ENCODE assay signal across 2 cellular contexts in the genomic region with DNA sequence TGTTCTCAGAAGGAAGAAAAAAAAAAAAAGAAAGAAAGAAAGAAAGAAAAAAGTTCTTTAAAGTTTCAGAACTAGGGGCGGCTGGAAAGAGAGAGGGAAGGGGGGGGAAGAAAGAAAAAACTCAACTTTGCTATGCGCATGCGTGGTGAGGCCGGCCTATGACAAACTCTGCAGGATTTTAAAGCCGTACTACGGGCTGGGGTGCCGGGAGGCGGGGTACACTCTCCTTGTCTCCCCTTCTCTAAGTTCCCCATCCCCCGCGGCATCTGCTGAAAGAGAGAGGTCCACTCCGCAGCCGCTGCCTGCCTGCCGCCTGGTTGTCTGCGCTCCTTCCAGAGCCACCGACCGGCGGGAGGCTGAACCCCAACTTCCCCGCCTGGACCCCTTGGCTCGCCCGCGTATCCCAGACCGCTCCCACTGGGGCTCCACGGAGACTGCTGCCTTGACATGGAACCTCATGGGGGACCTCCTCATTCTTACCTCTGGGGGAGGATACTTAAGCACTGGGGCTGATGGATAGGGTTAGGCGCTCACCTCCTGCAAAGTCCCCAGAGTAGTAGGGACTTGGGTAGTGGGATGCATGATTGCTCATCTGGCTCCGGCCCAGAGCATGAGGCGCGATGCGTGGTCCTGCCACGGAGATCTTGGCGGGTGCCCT.
A peak's percentile ranks its signal among the peaks of the same experiment; 100 is the strongest.
TF ChIP-seq lines count a peak whose summit lies in the region.

No MANE protein-coding gene starts in this region.

TF ChIP-seq in GM23338, 12 proteins besides CTCF, POLR2A, EP300 and RAD21:
- TF ChIP-seq, protein P1, sequence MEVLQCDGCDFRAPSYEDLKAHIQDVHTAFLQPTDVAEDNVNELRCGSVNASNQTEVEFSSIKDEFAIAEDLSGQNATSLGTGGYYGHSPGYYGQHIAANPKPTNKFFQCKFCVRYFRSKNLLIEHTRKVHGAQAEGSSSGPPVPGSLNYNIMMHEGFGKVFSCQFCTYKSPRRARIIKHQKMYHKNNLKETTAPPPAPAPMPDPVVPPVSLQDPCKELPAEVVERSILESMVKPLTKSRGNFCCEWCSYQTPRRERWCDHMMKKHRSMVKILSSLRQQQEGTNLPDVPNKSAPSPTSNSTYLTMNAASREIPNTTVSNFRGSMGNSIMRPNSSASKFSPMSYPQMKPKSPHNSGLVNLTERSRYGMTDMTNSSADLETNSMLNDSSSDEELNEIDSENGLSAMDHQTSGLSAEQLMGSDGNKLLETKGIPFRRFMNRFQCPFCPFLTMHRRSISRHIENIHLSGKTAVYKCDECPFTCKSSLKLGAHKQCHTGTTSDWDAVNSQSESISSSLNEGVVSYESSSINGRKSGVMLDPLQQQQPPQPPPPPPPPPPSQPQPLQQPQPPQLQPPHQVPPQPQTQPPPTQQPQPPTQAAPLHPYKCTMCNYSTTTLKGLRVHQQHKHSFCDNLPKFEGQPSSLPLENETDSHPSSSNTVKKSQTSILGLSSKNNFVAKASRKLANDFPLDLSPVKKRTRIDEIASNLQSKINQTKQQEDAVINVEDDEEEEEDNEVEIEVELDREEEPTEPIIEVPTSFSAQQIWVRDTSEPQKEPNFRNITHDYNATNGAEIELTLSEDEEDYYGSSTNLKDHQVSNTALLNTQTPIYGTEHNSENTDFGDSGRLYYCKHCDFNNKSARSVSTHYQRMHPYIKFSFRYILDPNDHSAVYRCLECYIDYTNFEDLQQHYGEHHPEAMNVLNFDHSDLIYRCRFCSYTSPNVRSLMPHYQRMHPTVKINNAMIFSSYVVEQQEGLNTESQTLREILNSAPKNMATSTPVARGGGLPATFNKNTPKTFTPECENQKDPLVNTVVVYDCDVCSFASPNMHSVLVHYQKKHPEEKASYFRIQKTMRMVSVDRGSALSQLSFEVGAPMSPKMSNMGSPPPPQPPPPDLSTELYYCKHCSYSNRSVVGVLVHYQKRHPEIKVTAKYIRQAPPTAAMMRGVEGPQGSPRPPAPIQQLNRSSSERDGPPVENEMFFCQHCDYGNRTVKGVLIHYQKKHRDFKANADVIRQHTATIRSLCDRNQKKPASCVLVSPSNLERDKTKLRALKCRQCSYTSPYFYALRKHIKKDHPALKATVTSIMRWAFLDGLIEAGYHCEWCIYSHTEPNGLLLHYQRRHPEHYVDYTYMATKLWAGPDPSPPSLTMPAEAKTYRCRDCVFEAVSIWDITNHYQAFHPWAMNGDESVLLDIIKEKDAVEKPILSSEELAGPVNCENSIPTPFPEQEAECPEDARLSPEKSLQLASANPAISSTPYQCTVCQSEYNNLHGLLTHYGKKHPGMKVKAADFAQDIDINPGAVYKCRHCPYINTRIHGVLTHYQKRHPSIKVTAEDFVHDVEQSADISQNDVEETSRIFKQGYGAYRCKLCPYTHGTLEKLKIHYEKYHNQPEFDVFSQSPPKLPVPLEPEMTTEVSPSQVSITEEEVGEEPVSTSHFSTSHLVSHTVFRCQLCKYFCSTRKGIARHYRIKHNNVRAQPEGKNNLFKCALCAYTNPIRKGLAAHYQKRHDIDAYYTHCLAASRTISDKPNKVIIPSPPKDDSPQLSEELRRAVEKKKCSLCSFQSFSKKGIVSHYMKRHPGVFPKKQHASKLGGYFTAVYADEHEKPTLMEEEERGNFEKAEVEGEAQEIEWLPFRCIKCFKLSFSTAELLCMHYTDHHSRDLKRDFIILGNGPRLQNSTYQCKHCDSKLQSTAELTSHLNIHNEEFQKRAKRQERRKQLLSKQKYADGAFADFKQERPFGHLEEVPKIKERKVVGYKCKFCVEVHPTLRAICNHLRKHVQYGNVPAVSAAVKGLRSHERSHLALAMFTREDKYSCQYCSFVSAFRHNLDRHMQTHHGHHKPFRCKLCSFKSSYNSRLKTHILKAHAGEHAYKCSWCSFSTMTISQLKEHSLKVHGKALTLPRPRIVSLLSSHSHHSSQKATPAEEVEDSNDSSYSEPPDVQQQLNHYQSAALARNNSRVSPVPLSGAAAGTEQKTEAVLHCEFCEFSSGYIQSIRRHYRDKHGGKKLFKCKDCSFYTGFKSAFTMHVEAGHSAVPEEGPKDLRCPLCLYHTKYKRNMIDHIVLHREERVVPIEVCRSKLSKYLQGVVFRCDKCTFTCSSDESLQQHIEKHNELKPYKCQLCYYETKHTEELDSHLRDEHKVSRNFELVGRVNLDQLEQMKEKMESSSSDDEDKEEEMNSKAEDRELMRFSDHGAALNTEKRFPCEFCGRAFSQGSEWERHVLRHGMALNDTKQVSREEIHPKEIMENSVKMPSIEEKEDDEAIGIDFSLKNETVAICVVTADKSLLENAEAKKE (CRISPR knock-in tag; IDR thresholded peaks at IDR 0.05): no peak
- peak; percentile 61 for TF ChIP-seq EZH2 (IDR thresholded peaks at IDR 0.05; ENCODE audit: low read depth, unreplicated experiment)

TF ChIP-seq in WTC11, 78 proteins besides CTCF, POLR2A, EP300 and RAD21 (continued from another document):
- TF ChIP-seq E2F4 (CRISPR knock-in tag; IDR thresholded peaks at IDR 0.05; ENCODE audit: borderline replicate concordance, low read depth): no peak
- TF ChIP-seq NFATC4 (CRISPR knock-in tag; IDR thresholded peaks at IDR 0.05): no peak
- no peak for TF ChIP-seq ZNF317 (CRISPR knock-in tag; IDR thresholded peaks at IDR 0.05; ENCODE audit: borderline replicate concordance, low read depth)
- no peak for TF ChIP-seq PREB (CRISPR knock-in tag; IDR thresholded peaks at IDR 0.05; ENCODE audit: borderline replicate concordance)
- no peak for TF ChIP-seq ZNF512 (CRISPR knock-in tag; IDR thresholded peaks at IDR 0.05; ENCODE audit: borderline replicate concordance)
- TF ChIP-seq ZNF532 (CRISPR knock-in tag; IDR thresholded peaks at IDR 0.05; ENCODE audit: borderline replicate concordance): no peak
- TF ChIP-seq FOXK1 (CRISPR knock-in tag; IDR thresholded peaks at IDR 0.05): no peak
- no peak for TF ChIP-seq NFE2L1 (CRISPR knock-in tag; IDR thresholded peaks at IDR 0.05)
- no peak for TF ChIP-seq ARID4B (CRISPR knock-in tag; IDR thresholded peaks at IDR 0.05; ENCODE audit: borderline replicate concordance)
- TF ChIP-seq TEAD1 (CRISPR knock-in tag; IDR thresholded peaks at IDR 0.05): no peak
- no peak for TF ChIP-seq CREM (CRISPR knock-in tag; IDR thresholded peaks at IDR 0.05)
- TF ChIP-seq FOXP1 (CRISPR knock-in tag; IDR thresholded peaks at IDR 0.05; ENCODE audit: borderline replicate concordance): no peak
